8 cellular contexts compared by ENCODE assay signal in the genomic region with DNA sequence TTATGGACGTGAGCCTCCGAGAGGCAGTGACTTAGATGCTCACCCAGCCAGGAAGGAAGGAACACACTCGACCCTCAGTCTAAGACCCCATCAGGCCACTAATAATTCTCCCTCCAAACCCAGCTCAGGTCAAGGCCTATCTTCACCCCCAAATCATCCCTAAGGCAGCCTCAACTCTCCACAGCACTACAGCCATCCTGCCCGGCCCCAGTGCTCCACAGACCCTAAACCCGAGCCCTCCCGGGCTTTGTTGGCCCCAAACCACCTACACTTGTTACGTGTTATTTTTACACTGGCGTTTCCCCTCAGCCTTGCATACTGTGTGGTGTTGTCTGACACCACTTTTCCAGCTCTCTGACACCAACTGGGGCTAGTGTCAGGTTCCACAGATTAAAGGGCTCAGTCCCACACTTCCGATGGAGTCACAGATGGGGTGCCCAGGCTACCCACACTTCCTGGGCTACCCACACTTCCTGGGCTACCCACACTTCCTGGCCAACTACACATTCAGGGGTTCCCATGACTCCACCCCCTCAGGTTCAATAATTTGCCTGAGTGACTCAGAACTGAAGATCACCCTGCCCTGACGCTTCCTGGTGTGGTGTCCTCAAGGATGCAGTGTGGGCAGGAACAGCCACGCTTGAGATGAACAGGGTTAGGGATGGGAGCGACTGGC. TPM values are rescaled to one million over a fixed set of nuclear protein-coding genes. Genes with fewer than 3 reads are reported as not detected.
DNase-seq lines count a peak whose midpoint lies in the region; ATAC-seq and TF ChIP-seq lines count a peak whose summit lies in the region.

No MANE protein-coding gene starts in this region.

- no peak for TF ChIP-seq CTCF in MCF 10A (IDR thresholded peaks at IDR 0.05; ENCODE audit: unreplicated experiment)
- TF ChIP-seq CTCF in breast epithelium (IDR thresholded peaks at IDR 0.05) = no peak

- CTCF ChIA-PET in MCF 10A (lab: Yijun Ruan, JAX) = interaction anchor here (0.6 to 10.0 kb wide), 4 partner anchors 71 to 306 kb away, joined by 4 to 118 read pairs (median 22); no protein-coding TSS in a partner anchor
- CTCF ChIA-PET in activated CD4-positive, alpha-beta memory T cell treated with anti-CD3 and anti-CD28 coated beads, Interleukin-2, amount 10 ng/mL, durations not matched to agents 7 days and 5 days (lab: Charles Lee) = interaction anchor here (0.9 to 1.2 kb wide), 3 partner anchors 26 to 107 kb away, joined by 3 to 5 read pairs (median 4); no protein-coding TSS in a partner anchor

- H3K9me3 Mint-ChIP-seq in MCF 10A (ENCODE audit: unreplicated experiment) = no peaks in the 10 kb centered on the region
- H3K9me3 Mint-ChIP-seq in activated CD4-positive, alpha-beta memory T cell treated with anti-CD3 and anti-CD28 coated beads, Interleukin-2, amount 10 ng/mL, durations not matched to agents 7 days and 5 days = no peaks in the 10 kb centered on the region

- ATAC-seq in HG03196 (IDR thresholded peaks at IDR 0.05; ENCODE audit: unreplicated experiment) (peak; percentile 75), left colon (peak; percentile 32)

- H3K4me1 Mint-ChIP-seq in MCF 10A (ENCODE audit: insufficient read depth, unreplicated experiment) = peaks cover 7% of the 10 kb centered on the region
- peaks cover 67% of the 10 kb centered on the region for H3K4me1 Mint-ChIP-seq in activated CD4-positive, alpha-beta memory T cell treated with anti-CD3 and anti-CD28 coated beads, Interleukin-2, amount 10 ng/mL, durations not matched to agents 7 days and 5 days

- DNase-seq in MCF 10A (ENCODE audit: unreplicated experiment) = no peak
- no peak for DNase-seq in breast epithelium (ENCODE audit: low spot score in 2 of 2)
- peak; percentile 79 for DNase-seq in activated CD4-positive, alpha-beta memory T cell treated with anti-CD3 and anti-CD28 coated beads, Interleukin-2, amount 10 ng/mL, durations not matched to agents 7 days and 5 days
- DNase-seq in left colon = no peak
- peak; percentile 72 for DNase-seq in stimulated activated naive CD4-positive, alpha-beta T cell treated with Interleukin-2 at 50 U/mL for 16 hours (lab: John Stamatoyannopoulos, UW)
- DNase-seq in hippocampal formation (lab: John Stamatoyannopoulos, UW) = no peak
- no peak for DNase-seq in anterior cingulate cortex (lab: John Stamatoyannopoulos, UW)

- no peaks in the 10 kb centered on the region for H3K9me3 ChIP-seq in breast epithelium

- POLR2A ChIA-PET in MCF 10A (lab: Yijun Ruan, JAX) = interaction anchor here (0.8 to 2.4 kb wide), 6 partner anchors 9 to 72 kb away, joined by 3 to 10 read pairs (median 5); no protein-coding TSS in a partner anchor
- POLR2A ChIA-PET in activated CD4-positive, alpha-beta memory T cell treated with anti-CD3 and anti-CD28 coated beads, Interleukin-2, amount 10 ng/mL, durations not matched to agents 7 days and 5 days (lab: Charles Lee) = interaction anchor here (0.8 to 1.6 kb wide), 3 partner anchors 24 to 29 kb away, joined by 3 to 5 read pairs (median 4); a partner anchor contains a TSS

- H3K27ac Mint-ChIP-seq in MCF 10A (ENCODE audit: low read depth, unreplicated experiment) = peak overlapping the region; percentile 75
- H3K27ac Mint-ChIP-seq in activated CD4-positive, alpha-beta memory T cell treated with anti-CD3 and anti-CD28 coated beads, Interleukin-2, amount 10 ng/mL, durations not matched to agents 7 days and 5 days = peak overlapping the region; percentile 90

- TSS peak; percentile 3 for BruUV-seq in MCF 10A (replicated peaks; lab: Mats Ljungman, UMichigan)

- no peak overlapping the region for H3K4me3 Mint-ChIP-seq in MCF 10A (ENCODE audit: unreplicated experiment)
- H3K4me3 Mint-ChIP-seq in activated CD4-positive, alpha-beta memory T cell treated with anti-CD3 and anti-CD28 coated beads, Interleukin-2, amount 10 ng/mL, durations not matched to agents 7 days and 5 days = peak overlapping the region; percentile 28

- no peaks in the 10 kb centered on the region for H3K27me3 ChIP-seq in breast epithelium

- peaks cover 79% of the 10 kb centered on the region for H3K36me3 Mint-ChIP-seq in MCF 10A (ENCODE audit: insufficient read depth, unreplicated experiment)
- H3K36me3 Mint-ChIP-seq in activated CD4-positive, alpha-beta memory T cell treated with anti-CD3 and anti-CD28 coated beads, Interleukin-2, amount 10 ng/mL, durations not matched to agents 7 days and 5 days (ENCODE audit: low read depth) = peaks cover 69% of the 10 kb centered on the region

- no peak for TF ChIP-seq POLR2A in breast epithelium (IDR thresholded peaks at IDR 0.05)

- no peaks in the 10 kb centered on the region for H3K4me1 ChIP-seq in breast epithelium

- no peak overlapping the region for H3K4me3 ChIP-seq in breast epithelium

- H3K36me3 ChIP-seq in breast epithelium = no peaks in the 10 kb centered on the region

- H3K27ac ChIP-seq in breast epithelium = peak overlapping the region in 1 of 2 donors; percentile 32

- intact Hi-C loops in MCF 10A (cut with micrococcal nuclease) (no loop called here), breast epithelium (cut with DNase I; ENCODE audit: low total_unique reads) (no loop called here), left colon (cut with DNase I, micrococcal nuclease) (no loop called here)

- no peaks in the 10 kb centered on the region for H3K27me3 Mint-ChIP-seq in MCF 10A (ENCODE audit: insufficient read depth, unreplicated experiment)
- no peaks in the 10 kb centered on the region for H3K27me3 Mint-ChIP-seq in activated CD4-positive, alpha-beta memory T cell treated with anti-CD3 and anti-CD28 coated beads, Interleukin-2, amount 10 ng/mL, durations not matched to agents 7 days and 5 days

RNA-seq across cellular contexts. Expression of a gene that starts 25.3 kb away (rescaled TPM):
- total RNA-seq in MCF 10A (2022) = 353 and 488 TPM in 2 replicates
- total RNA-seq in breast epithelium = 10 to 100 TPM; 61.3 to 69.5 (median 66.2) TPM
- 100 to 1,000 TPM; 133 to 146 TPM for total RNA-seq in activated CD4-positive, alpha-beta memory T cell treated with anti-CD3 and anti-CD28 coated beads, Interleukin-2, amount 10 ng/mL, durations not matched to agents 7 days and 5 days
- total RNA-seq in left colon = 100 to 1,000 TPM; 103 to 134 TPM

RNA-seq across cellular contexts. Expression of a gene that starts 28.9 kb away (rescaled TPM):
- total RNA-seq in MCF 10A (2022) (32.5 and 36.0 TPM in 2 replicates), breast epithelium (10 to 100 TPM; 37.7 to 56.6 (median 42.3) TPM), left colon (10 to 100 TPM; 29.0 to 32.3 TPM)
- total RNA-seq in activated CD4-positive, alpha-beta memory T cell treated with anti-CD3 and anti-CD28 coated beads, Interleukin-2, amount 10 ng/mL, durations not matched to agents 7 days and 5 days = 10 to 100 TPM; 27.0 to 28.1 TPM

RNA-seq across cellular contexts. Expression of a gene that starts 52.9 kb away (rescaled TPM):
- total RNA-seq in MCF 10A (2022) (477 and 598 TPM in 2 replicates), breast epithelium (10 to 100 TPM in 2 of 3 donors, 1 to 10 TPM in 1; 4.5 to 18.0 (median 14.5) TPM), left colon (10 to 100 TPM in 1 of 2 donors, 1 to 10 TPM in 1; 6.4 to 16.7 TPM)
- total RNA-seq in activated CD4-positive, alpha-beta memory T cell treated with anti-CD3 and anti-CD28 coated beads, Interleukin-2, amount 10 ng/mL, durations not matched to agents 7 days and 5 days = 10 to 100 TPM; 28.3 to 28.9 TPM

Comparison
In these comparisons a context has a peak if more than half of its experiments do, and no peak if none do; other contexts are left out.
1. RNA of a gene that starts 52.9 kb away (total RNA-seq): 477 to 598 TPM in MCF 10A; 28.3 to 28.9 TPM in activated CD4-positive, alpha-beta memory T cell treated with anti-CD3 and anti-CD28 coated beads, Interleukin-2, amount 10 ng/mL, durations not matched to agents 7 days and 5 days, 6.4 to 16.7 TPM in left colon and 4.5 to 18.0 TPM in breast epithelium; every median in the first group is over 10 times any median in the second.
2. DNase-seq: peak in activated CD4-positive, alpha-beta memory T cell treated with anti-CD3 and anti-CD28 coated beads, Interleukin-2, amount 10 ng/mL, durations not matched to agents 7 days and 5 days (single experiment) and stimulated activated naive CD4-positive, alpha-beta T cell treated with Interleukin-2 at 50 U/mL for 16 hours (single experiment); none in MCF 10A (single experiment), breast epithelium (0 of 2), left colon (0 of 2), hippocampal formation (0 of 2) and anterior cingulate cortex (0 of 58).